In the genomic region with DNA sequence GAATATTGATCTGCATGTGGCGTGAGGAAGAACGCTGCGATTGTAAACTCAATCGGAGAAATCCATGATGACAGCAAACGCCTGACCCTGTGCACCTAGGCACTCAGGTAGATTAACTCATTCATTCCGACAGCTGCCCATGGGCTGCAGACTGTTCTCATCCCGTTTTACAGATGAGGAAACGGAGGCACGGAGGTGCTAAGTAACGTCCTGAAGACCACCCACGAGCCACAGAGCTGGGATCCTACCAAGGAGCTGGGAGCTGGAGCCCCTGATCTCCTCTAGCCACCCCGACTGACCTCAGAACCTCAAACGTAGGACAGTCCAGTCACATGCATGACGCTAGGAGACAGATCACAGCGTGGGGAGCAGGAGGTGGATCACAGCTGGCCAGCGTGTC, we compare ENCODE assay signal across 17 cellular contexts.
DNase-seq lines count a peak whose midpoint lies in the region; ATAC-seq and TF ChIP-seq lines count a peak whose summit lies in the region.
"Had no signal": no experiment of that assay in that cellular context is flagged by ENCODE, and none has a peak within 500 bp of the region (broad histone marks: within the 10 kb centered on the region; RNA-seq: fewer than 3 reads in every experiment).

No MANE protein-coding gene starts in this region.

- POLR2A ChIA-PET in A673 (lab: Charles Lee; ENCODE audit: low non-redundant PET), result no interaction called here

- TSS peak; percentile 6 for BruUV-seq in A673 (replicated peaks; lab: Mats Ljungman, UMichigan)

- H3K9me3 ChIP-seq in A673 (ENCODE audit: low read depth, low read length, poor library complexity, severe bottlenecking), result no peaks in the 10 kb centered on the region
- H3K9me3 ChIP-seq in RWPE2 (ENCODE audit: severe bottlenecking), result no peaks in the 10 kb centered on the region
- peaks cover 0 to 8% (median 0%) of the 10 kb centered on the region in 8 donors for H3K9me3 ChIP-seq in spleen
- no peaks in the 10 kb centered on the region for H3K9me3 ChIP-seq in mucosa of descending colon
- H3K9me3 ChIP-seq: BLaER1, HAP-1 had no signal

- H3K36me3 ChIP-seq in A673 (ENCODE audit: insufficient read depth, low read length, poor library complexity, severe bottlenecking), result no peaks in the 10 kb centered on the region
- H3K36me3 ChIP-seq in RWPE2 (ENCODE audit: low read depth), result no peaks in the 10 kb centered on the region
- no peaks in the 10 kb centered on the region for H3K36me3 ChIP-seq in spleen
- H3K36me3 ChIP-seq in mucosa of descending colon (ENCODE audit: low read depth), result no peaks in the 10 kb centered on the region
- H3K36me3 ChIP-seq: BLaER1, HAP-1 had no signal

- ATAC-seq in RWPE2 (ENCODE audit: low read depth), result no peak
- ATAC-seq in mucosa of descending colon, result no peak
- ATAC-seq in GM21360 (IDR thresholded peaks at IDR 0.05; ENCODE audit: unreplicated experiment), result no peak
- ATAC-seq: CD8-positive, alpha-beta T cell; GM12878 had no signal

- no peak for TF ChIP-seq CTCF in A673 (conservative IDR thresholded peaks at IDR 0.05; ENCODE audit: low read depth, low read length)
- no peak for TF ChIP-seq CTCF in RWPE2 (IDR thresholded peaks at IDR 0.05; ENCODE audit: poor library complexity, severe bottlenecking)
- no peak for TF ChIP-seq CTCF in spleen (IDR thresholded peaks at IDR 0.05 in 8 of 11, conservative IDR thresholded peaks at IDR 0.05 in 3 of 11)
- TF ChIP-seq CTCF in mucosa of descending colon (IDR thresholded peaks at IDR 0.05), result no peak

- H3K4me1 ChIP-seq in A673 (ENCODE audit: insufficient read depth, low read length, poor library complexity, severe bottlenecking) (no peaks in the 10 kb centered on the region), RWPE2 (ENCODE audit: insufficient read depth, poor library complexity, severe bottlenecking) (no peaks in the 10 kb centered on the region), spleen (no peaks in the 10 kb centered on the region), mucosa of descending colon (ENCODE audit: low read depth) (no peaks in the 10 kb centered on the region)
- H3K4me1 ChIP-seq: BLaER1, HAP-1 had no signal

- H3K27ac ChIP-seq in A673 (ENCODE audit: low read depth, low read length, poor library complexity, severe bottlenecking), result no peak overlapping the region
- H3K27ac ChIP-seq in RWPE2 (ENCODE audit: poor library complexity, severe bottlenecking), result no peak overlapping the region
- no peak overlapping the region for H3K27ac ChIP-seq in spleen
- H3K27ac ChIP-seq: BLaER1, GM23248 had no signal

- H3K27me3 ChIP-seq in A673 (replicated peaks; ENCODE audit: insufficient read depth, low read depth, low read length, poor library complexity) (no peaks in the 10 kb centered on the region), RWPE2 (ENCODE audit: insufficient read depth, poor library complexity, severe bottlenecking) (no peaks in the 10 kb centered on the region), spleen (replicated peaks in 1 of 7) (peaks cover 0 to under 1% (median 0%) of the 10 kb centered on the region in 7 donors)
- H3K27me3 ChIP-seq: BLaER1 had no signal

- H3K4me3 ChIP-seq in A673 (ENCODE audit: low read depth, low read length, poor library complexity, severe bottlenecking) (no peak overlapping the region), RWPE2 (ENCODE audit: severe bottlenecking) (no peak overlapping the region), spleen (no peak overlapping the region), mucosa of descending colon (no peak overlapping the region)
- H3K4me3 ChIP-seq: BLaER1, GM12878, GM23248, HAP-1 had no signal

- CTCF ChIA-PET in A673 (lab: Charles Lee), result no interaction called here

- DNase-seq in A673 (ENCODE audit: low spot score) (no peak), RWPE2 (ENCODE audit: low spot score) (peak; percentile 8), spleen (peak; percentile 14), mucosa of descending colon (no peak), COLO668 (lab: John Stamatoyannopoulos, UW; ENCODE audit: unreplicated experiment) (no peak)
- DNase-seq: AML-193; CD8-positive, alpha-beta T cell; COR-L47; DMS 273 treated with DMSO at 0.1 percent for 48 hours; DMS53; DND-41; EL; GM23248 had no signal

- 81 to 86% (median 83%) methylated on average over 16 of the region's 16 CpGs for WGBS in spleen, 5 donors

- no peak for TF ChIP-seq POLR2A in spleen (IDR thresholded peaks at IDR 0.05)

- intact Hi-C loops in A673 (cut with micrococcal nuclease; ENCODE audit: unreplicated experiment) (no loop called here), spleen (cut with DNase I; ENCODE audit: low total_unique reads) (no loop called here), mucosa of descending colon (cut with DNase I, micrococcal nuclease) (no loop called here)

Comparison
In these comparisons a context has a peak if more than half of its experiments do, and no peak if none do; other contexts are left out.
1. DNase-seq: peak in RWPE2 (single experiment) and spleen (single experiment); none in A673 (single experiment), mucosa of descending colon (0 of 3) and COLO668 (single experiment).